9 cellular contexts compared by ENCODE assay signal in genomic region chrX:131734621-131735020, GRCh38.
DNase-seq lines count a peak whose midpoint lies in the region; ATAC-seq and TF ChIP-seq lines count a peak whose summit lies in the region.
"Had no signal": no experiment of that assay in that cellular context is flagged by ENCODE, and none has a peak within 500 bp of the region (broad histone marks: within the 10 kb centered on the region; RNA-seq: fewer than 3 reads in every experiment).

No MANE protein-coding gene starts in this region.

- no peaks in the 10 kb centered on the region for H3K36me3 ChIP-seq in ascending aorta
- no peaks in the 10 kb centered on the region for H3K36me3 ChIP-seq in naive thymus-derived CD4-positive, alpha-beta T cell (ENCODE audit: control insufficient read depth in 2 of 3, insufficient read depth in 3 of 3, low read length in 3 of 3)

- intact Hi-C loops in ascending aorta (cut with DNase I) (no loop called here), posterior vena cava (cut with DNase I) (no loop called here)
- intact Hi-C loops in naive thymus-derived CD4-positive, alpha-beta T cell (cut with micrococcal nuclease) = no loop called here

- no peaks in the 10 kb centered on the region for H3K27me3 ChIP-seq in ascending aorta
- H3K27me3 ChIP-seq in naive thymus-derived CD4-positive, alpha-beta T cell (ENCODE audit: control insufficient read depth in 2 of 2, insufficient read depth in 2 of 2, low read length in 2 of 2) = no peaks in the 10 kb centered on the region

- CTCF ChIA-PET in naive thymus-derived CD4-positive, alpha-beta T cell (lab: Charles Lee) = no interaction called here

- TF ChIP-seq POLR2A in GM18505 (IDR thresholded peaks at IDR 0.05; ENCODE audit: borderline replicate concordance, extremely low read depth, insufficient read depth, insufficient read length) = no peak

- DNase-seq in ascending aorta (ENCODE audit: low spot score in 2 of 2) = peak; percentile 59 to 92
- peak in 5 of 9 donors; percentile 79 to 89 (median 88) for DNase-seq in naive thymus-derived CD4-positive, alpha-beta T cell
- DNase-seq in posterior vena cava (ENCODE audit: low spot score) = no peak

- H3K27ac Mint-ChIP-seq in naive thymus-derived CD4-positive, alpha-beta T cell = peak overlapping the region in 4 of 9 donors; percentile 48 to 73 (median 64)

- peak overlapping the region in 5 of 10 donors; percentile 25 to 72 (median 58) for H3K4me3 Mint-ChIP-seq in naive thymus-derived CD4-positive, alpha-beta T cell

- TF ChIP-seq CTCF in ascending aorta (IDR thresholded peaks at IDR 0.05) = peak in 2 of 3 experiments; percentile 46 to 65

- ATAC-seq in GM18505 (IDR thresholded peaks at IDR 0.05; ENCODE audit: unreplicated experiment) (peak; percentile 76), HG03064 (IDR thresholded peaks at IDR 0.05; ENCODE audit: low read depth, unreplicated experiment) (peak; percentile 80), GM18502 (IDR thresholded peaks at IDR 0.05; ENCODE audit: poor library complexity, unreplicated experiment) (no peak), HG02981 (IDR thresholded peaks at IDR 0.05; ENCODE audit: unreplicated experiment) (no peak), GM21737 (IDR thresholded peaks at IDR 0.05; ENCODE audit: unreplicated experiment) (no peak)
- ATAC-seq in naive thymus-derived CD4-positive, alpha-beta T cell = no peak

- H3K27me3 Mint-ChIP-seq in naive thymus-derived CD4-positive, alpha-beta T cell = no peaks in the 10 kb centered on the region

- no peaks in the 10 kb centered on the region for H3K4me1 ChIP-seq in ascending aorta
- H3K4me1 ChIP-seq in naive thymus-derived CD4-positive, alpha-beta T cell (ENCODE audit: control insufficient read depth in 2 of 2, insufficient read depth in 2 of 2, low read length in 2 of 2) = no peaks in the 10 kb centered on the region

- H3K36me3 Mint-ChIP-seq in naive thymus-derived CD4-positive, alpha-beta T cell = peaks cover 0 to 18% (median 5%) of the 10 kb centered on the region in 5 donors

- POLR2A ChIA-PET in naive thymus-derived CD4-positive, alpha-beta T cell (lab: Charles Lee) = no interaction called here

- peaks cover 0 to 16% (median 0%) of the 10 kb centered on the region in 7 donors for H3K4me1 Mint-ChIP-seq in naive thymus-derived CD4-positive, alpha-beta T cell

- no peaks in the 10 kb centered on the region for H3K9me3 ChIP-seq in ascending aorta
- no peaks in the 10 kb centered on the region for H3K9me3 ChIP-seq in naive thymus-derived CD4-positive, alpha-beta T cell (ENCODE audit: control insufficient read depth in 2 of 3, low read length in 3 of 3)

- H3K9me3 Mint-ChIP-seq in naive thymus-derived CD4-positive, alpha-beta T cell = peaks cover 0 to 3% (median under 1%) of the 10 kb centered on the region in 11 donors

- H3K27ac ChIP-seq in ascending aorta = peak overlapping the region in 1 of 2 donors; percentile 38
- H3K27ac ChIP-seq in naive thymus-derived CD4-positive, alpha-beta T cell (ENCODE audit: low read depth, low read length) = no peak overlapping the region
- H3K27ac ChIP-seq: KMS-11 had no signal

- H3K4me3 ChIP-seq in ascending aorta = peak overlapping the region in 1 of 2 donors; percentile 39
- no peak overlapping the region for H3K4me3 ChIP-seq in naive thymus-derived CD4-positive, alpha-beta T cell (ENCODE audit: low read length)

Comparison
In these comparisons a context has a peak if more than half of its experiments do, and no peak if none do; other contexts are left out.
1. ATAC-seq: peak in GM18505 (single experiment) and HG03064 (single experiment); none in naive thymus-derived CD4-positive, alpha-beta T cell (single experiment), GM18502 (single experiment), HG02981 (single experiment) and GM21737 (single experiment).